Comparison of ENCODE assay signal across 7 cellular contexts in the genomic region with DNA sequence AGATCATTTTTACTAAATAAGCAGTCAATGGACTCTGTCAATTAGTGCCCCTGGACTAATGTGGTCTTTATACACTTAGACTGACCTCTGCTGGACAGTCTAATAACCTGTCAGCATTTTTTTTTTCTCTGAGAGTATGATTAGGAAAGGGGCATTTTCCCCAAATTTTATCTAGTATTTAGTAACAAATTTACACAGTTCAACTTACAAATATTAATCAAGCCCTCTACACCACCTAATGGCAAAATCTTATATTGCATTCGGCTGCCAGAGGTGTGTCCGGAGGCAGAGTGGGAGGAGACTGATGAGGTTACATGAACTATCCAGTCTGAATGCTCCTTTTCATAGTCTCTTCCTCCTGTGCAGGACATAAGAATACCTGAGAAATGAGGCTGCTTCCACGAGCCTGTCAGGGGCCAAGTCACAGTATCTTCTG. TPM values are rescaled to one million over a fixed set of nuclear protein-coding genes. Genes with fewer than 3 reads are reported as not detected.
DNase-seq lines count a peak whose midpoint lies in the region; FAIRE-seq and TF ChIP-seq lines count a peak whose summit lies in the region.

No MANE protein-coding gene starts in this region.

- no peaks in the 10 kb centered on the region for H4K20me1 ChIP-seq in keratinocyte (ENCODE audit: control insufficient read depth, extremely low read depth, insufficient read depth, low read length)

- no peak overlapping the region for H3K4me3 Mint-ChIP-seq in brain

- H3K9me3 Mint-ChIP-seq in brain: no peaks in the 10 kb centered on the region

- H2AFZ ChIP-seq in keratinocyte (ENCODE audit: control insufficient read depth, low read length): peak overlapping the region; percentile 85

- H3K9ac ChIP-seq in keratinocyte (ENCODE audit: control insufficient read depth, extremely low read depth, insufficient read depth, low read length): no peak overlapping the region

- H3K4me1 ChIP-seq in keratinocyte (ENCODE audit: control insufficient read depth, extremely low read depth, insufficient read depth, low read length): peaks cover 4% of the 10 kb centered on the region

- DNase-seq in GM10266 (ENCODE audit: extremely low spot score): peak; percentile 17
- DNase-seq in HCEC 1CT: peak; percentile 65
- peak; percentile 80 for DNase-seq in NB4 (ENCODE audit: low read depth)
- DNase-seq in T-helper 22 cell (ENCODE audit: low read depth): peak; percentile 21
- DNase-seq in keratinocyte (ENCODE audit: low read depth, low spot score): peak; percentile 78
- peak; percentile 2 to 27 (median 26) for DNase-seq in stimulated activated CD4-positive, alpha-beta T cell treated with anti-CD3 and anti-CD28 coated beads, TNF-alpha, amount 100 ng/mL, for 24 hours (ENCODE audit: low read depth in 3 of 3)

- H3K36me3 ChIP-seq in keratinocyte (ENCODE audit: control insufficient read depth in 2 of 2, extremely low read depth in 1 of 2, insufficient read depth in 2 of 2, low read length in 2 of 2): peaks cover 0 to 4% of the 10 kb centered on the region in 2 experiments

- H3K4me1 Mint-ChIP-seq in brain: no peaks in the 10 kb centered on the region

- no peaks in the 10 kb centered on the region for H3K79me2 ChIP-seq in keratinocyte (ENCODE audit: control insufficient read depth, insufficient read depth, low read length)

- no peaks in the 10 kb centered on the region for H3K9me1 ChIP-seq in keratinocyte (ENCODE audit: control insufficient read depth, extremely low read depth, insufficient read depth, low read length)

- H3K27ac Mint-ChIP-seq in brain: peak overlapping the region; percentile 33 to 55 (median 35)

- H3K27me3 ChIP-seq in keratinocyte (ENCODE audit: control insufficient read depth, extremely low read depth, insufficient read depth, low read length): no peaks in the 10 kb centered on the region

- dilution Hi-C loops in keratinocyte (cut with MboI; ENCODE audit: extremely low pct_ligation_motif_present, low sequenced_read_pairs): no loop called here

- no peak overlapping the region for H3K27ac ChIP-seq in keratinocyte (ENCODE audit: control insufficient read depth, insufficient read depth, low read length)

- no peak overlapping the region for H3K4me3 ChIP-seq in NB4 (ENCODE audit: low read depth, low read length)
- H3K4me3 ChIP-seq in keratinocyte (ENCODE audit: control insufficient read depth in 2 of 3, extremely low read depth in 1 of 3, insufficient read depth in 2 of 3, low read depth in 1 of 3, low read length in 3 of 3): no peak overlapping the region

- FAIRE-seq in keratinocyte (lab: Jason Lieb, UNC): peak; percentile 98

- H3K9me3 ChIP-seq in keratinocyte (ENCODE audit: control insufficient read depth, low read depth, low read length): no peaks in the 10 kb centered on the region

- H3K36me3 Mint-ChIP-seq in brain: peaks cover 2% of the 10 kb centered on the region

- TF ChIP-seq CTCF in GM10266 (IDR thresholded peaks at IDR 0.05; ENCODE audit: control insufficient read depth, insufficient read depth, low read depth, missing control alignments) (peak; percentile 42), NB4 (IDR thresholded peaks at IDR 0.05; ENCODE audit: low read depth, low read length) (peak; percentile 20), brain (conservative IDR thresholded peaks at IDR 0.05) (peak; percentile 80 to 85), keratinocyte (optimal IDR thresholded peaks at IDR 0.05 in 1 of 3, IDR thresholded peaks at IDR 0.05 in 1 of 3, conservative IDR thresholded peaks at IDR 0.05 in 1 of 3; ENCODE audit: extremely low read depth in 1 of 3, insufficient read depth in 2 of 3, low read length in 3 of 3) (peak; percentile 47 to 66 (median 63))

- no peak for TF ChIP-seq POLR2A in NB4 (IDR thresholded peaks at IDR 0.05; ENCODE audit: extremely low read depth, insufficient read length)

- peaks cover 3% of the 10 kb centered on the region for H3K27me3 Mint-ChIP-seq in brain

- peak overlapping the region; percentile 41 for H3K4me2 ChIP-seq in keratinocyte (ENCODE audit: control insufficient read depth, extremely low read depth, insufficient read depth, low read depth, low read length)

RNA-seq across cellular contexts. Expression of gene COLQ, which starts 36.0 kb away (rescaled TPM):
- polyA plus RNA-seq in brain (ENCODE audit: insufficient read depth, low read depth, low replicate concordance) (0.44 TPM), keratinocyte (0.22 to 0.79 TPM (median 0.35 TPM) in 3 replicates)
- 0.59 TPM for polyA plus RNA-seq in keratinocyte (2011; ENCODE audit: low read depth)
- polyA plus RNA-seq in keratinocyte (2011; cell fraction: cytosol; rRNA removed): 0.08 and 0.16 TPM in 2 replicates
- polyA plus RNA-seq in keratinocyte (2011; cell fraction: nucleus; rRNA removed): 2.1 and 3.1 TPM in 2 replicates
- polyA plus RNA-seq in keratinocyte (2012; ENCODE audit: low replicate concordance): 0.09 and 0.59 TPM in 2 replicates
- 0.30 to 0.69 TPM (median 0.38 TPM) in 3 replicates for polyA minus RNA-seq in keratinocyte
- not detected for polyA minus RNA-seq in keratinocyte (2011; cell fraction: cytosol; rRNA and poly(A)+ RNA removed)
- polyA minus RNA-seq in keratinocyte (2011; cell fraction: nucleus; rRNA and poly(A)+ RNA removed): 0.21 and 1.5 TPM in 2 replicates

RNA-seq across cellular contexts. Expression of gene HACL1, which starts 43.8 kb away (rescaled TPM):
- polyA plus RNA-seq in brain (ENCODE audit: insufficient read depth, low read depth, low replicate concordance) (10.7 TPM), keratinocyte (17.1 to 23.1 TPM (median 22.9 TPM) in 3 replicates)
- 8.2 TPM for polyA plus RNA-seq in keratinocyte (2011; ENCODE audit: low read depth)
- polyA plus RNA-seq in keratinocyte (2011; cell fraction: cytosol; rRNA removed): 13.5 and 20.6 TPM in 2 replicates
- 15.3 and 17.7 TPM in 2 replicates for polyA plus RNA-seq in keratinocyte (2011; cell fraction: nucleus; rRNA removed)
- 8.6 and 15.1 TPM in 2 replicates for polyA plus RNA-seq in keratinocyte (2012; ENCODE audit: low replicate concordance)
- polyA minus RNA-seq in keratinocyte: 22.0 to 22.7 TPM (median 22.3 TPM) in 3 replicates
- polyA minus RNA-seq in keratinocyte (2011; cell fraction: cytosol; rRNA and poly(A)+ RNA removed): 19.0 TPM
- 15.1 and 29.2 TPM in 2 replicates for polyA minus RNA-seq in keratinocyte (2011; cell fraction: nucleus; rRNA and poly(A)+ RNA removed)

RNA-seq across cellular contexts. Expression of gene BTD, which starts 44.0 kb away (rescaled TPM):
- polyA plus RNA-seq in brain (ENCODE audit: insufficient read depth, low read depth, low replicate concordance) (16.5 TPM), keratinocyte (12.0 to 18.5 TPM (median 14.1 TPM) in 3 replicates)
- polyA plus RNA-seq in keratinocyte (2011; ENCODE audit: low read depth): 3.3 TPM
- polyA plus RNA-seq in keratinocyte (2011; cell fraction: cytosol; rRNA removed): 6.0 and 6.9 TPM in 2 replicates
- polyA plus RNA-seq in keratinocyte (2011; cell fraction: nucleus; rRNA removed): 21.6 and 22.4 TPM in 2 replicates
- polyA plus RNA-seq in keratinocyte (2012; ENCODE audit: low replicate concordance): 8.5 and 8.9 TPM in 2 replicates
- polyA minus RNA-seq in keratinocyte: 11.5 to 17.0 TPM (median 13.6 TPM) in 3 replicates
- polyA minus RNA-seq in keratinocyte (2011; cell fraction: cytosol; rRNA and poly(A)+ RNA removed): 5.9 TPM
- polyA minus RNA-seq in keratinocyte (2011; cell fraction: nucleus; rRNA and poly(A)+ RNA removed): 20.4 and 33.4 TPM in 2 replicates

Comparison
In these comparisons a context has a peak if more than half of its experiments do, and no peak if none do; other contexts are left out.
1. DNase-seq: peak in every context shown above with its lines; median percentile 80 in NB4; 78 in keratinocyte; 65 in HCEC 1CT; 26 in stimulated activated CD4-positive, alpha-beta T cell treated with anti-CD3 and anti-CD28 coated beads, TNF-alpha, amount 100 ng/mL, for 24 hours; 21 in T-helper 22 cell; 17 in GM10266.
2. CTCF ChIP-seq: peak in every context shown above with its lines; median percentile 82 in brain; 63 in keratinocyte; 42 in GM10266; 20 in NB4.